16 cellular contexts compared by ENCODE assay signal in the genomic region with DNA sequence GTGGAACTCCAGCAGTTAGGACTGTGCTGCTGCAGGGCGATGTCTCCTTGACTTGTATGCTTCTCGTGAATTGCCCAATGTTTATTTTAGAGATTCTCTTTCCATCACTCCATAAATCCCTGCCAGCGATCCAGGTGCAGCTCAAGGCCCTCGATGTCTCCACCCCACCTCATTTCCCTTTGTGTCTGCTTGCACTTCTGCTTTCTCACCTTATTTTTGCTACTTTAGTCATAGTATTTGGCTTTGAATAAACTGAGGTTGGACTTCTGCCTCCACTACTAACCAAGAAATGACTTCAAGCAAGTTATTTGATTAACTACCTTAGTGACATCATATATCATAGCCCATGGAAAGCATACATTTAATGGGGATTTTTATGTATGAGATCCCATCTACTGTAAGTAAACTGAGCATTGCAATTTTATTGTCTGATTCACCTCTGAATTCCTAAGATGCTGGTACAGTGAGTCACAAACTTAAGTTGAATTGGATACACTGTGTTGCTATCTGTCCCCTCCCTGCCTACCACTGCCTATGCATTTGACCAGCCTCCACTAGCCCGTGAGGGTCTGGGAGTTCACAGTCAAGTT.
DNase-seq lines count a peak whose midpoint lies in the region; ATAC-seq and TF ChIP-seq lines count a peak whose summit lies in the region.
"Had no signal": no experiment of that assay in that cellular context is flagged by ENCODE, and none has a peak within 500 bp of the region (broad histone marks: within the 10 kb centered on the region; RNA-seq: fewer than 3 reads in every experiment).

No MANE protein-coding gene starts in this region.

- H3K27ac ChIP-seq in RWPE1 = peak overlapping the region; percentile 83
- H3K27ac ChIP-seq: C4-2B, coronary artery, HL-60 had no signal

- intact Hi-C loops in head of caudate nucleus (cut with DNase I) = no loop called here

- POLR2A ChIA-PET in RWPE1 (lab: Yijun Ruan, JAX; ENCODE audit: low non-redundant PET) = no interaction called here

- DNase-seq in AG10803 (ENCODE audit: low read depth) = peak; percentile 45
- peak; percentile 87 for DNase-seq in HS-5 (ENCODE audit: low read depth)
- DNase-seq in RWPE1 (ENCODE audit: low spot score) = peak; percentile 91
- peak; percentile 54 for DNase-seq in hepatic stellate cell (ENCODE audit: low spot score)
- DNase-seq in pons (ENCODE audit: low spot score) = no peak
- DNase-seq in NCI-H82 treated with DMSO at 0.1 percent for 48 hours (lab: John Stamatoyannopoulos, UW; ENCODE audit: unreplicated experiment) = no peak
- no peak for DNase-seq in head of caudate nucleus
- DNase-seq: activated naive CD4-positive, alpha-beta T cell; hippocampal formation; naive B cell; NCI-H1694 had no signal

- CTCF ChIA-PET in RWPE1 (lab: Yijun Ruan, JAX) = no interaction called here

- no peak overlapping the region for H3K4me3 ChIP-seq in AG10803 (ENCODE audit: low read length)
- H3K4me3 ChIP-seq: coronary artery had no signal

- TF ChIP-seq CTCF in AG10803 (conservative IDR thresholded peaks at IDR 0.05; ENCODE audit: low read length) (no peak), RWPE1 (conservative IDR thresholded peaks at IDR 0.05; ENCODE audit: low read depth) (no peak)

- ATAC-seq in HG03354 (IDR thresholded peaks at IDR 0.05; ENCODE audit: poor library complexity, severe bottlenecking, unreplicated experiment) = no peak
- ATAC-seq: Right ventricle myocardium inferior had no signal

Comparison
In these comparisons a context has a peak if more than half of its experiments do, and no peak if none do; other contexts are left out.
1. DNase-seq: peak in AG10803 (single experiment), HS-5 (single experiment), RWPE1 (single experiment) and hepatic stellate cell (single experiment); none in pons (single experiment), NCI-H82 treated with DMSO at 0.1 percent for 48 hours (single experiment) and head of caudate nucleus (0 of 42).